Comparison of ENCODE assay signal across 8 cellular contexts in the genomic region with DNA sequence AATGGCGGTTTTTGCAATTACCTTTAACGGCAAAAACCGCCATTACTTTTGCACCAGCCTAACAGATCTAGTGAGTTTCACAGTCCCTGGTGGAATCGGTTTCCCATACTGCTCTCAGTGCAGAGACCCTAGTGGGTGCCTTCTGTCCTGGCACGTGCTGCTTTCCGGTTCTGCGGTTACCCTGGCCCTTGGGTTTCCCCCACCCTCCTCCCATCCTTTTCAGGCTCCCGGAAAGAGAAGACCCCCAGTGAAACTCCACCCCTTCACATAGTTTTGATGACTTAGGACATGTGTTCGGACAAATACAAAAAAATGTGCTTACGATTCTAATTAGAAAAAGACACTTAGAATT. TPM values are rescaled to one million over a fixed set of nuclear protein-coding genes. Genes with fewer than 3 reads are reported as not detected.
DNase-seq lines count a peak whose midpoint lies in the region; ATAC-seq and TF ChIP-seq lines count a peak whose summit lies in the region.

No MANE protein-coding gene starts in this region.

- peak overlapping the region; percentile 53 for H3K4me3 ChIP-seq in Jurkat, Clone E6-1 (ENCODE audit: low read length)
- peak overlapping the region; percentile 37 to 82 (median 50) for H3K4me3 ChIP-seq in fibroblast of lung (replicated peaks in 1 of 4; ENCODE audit: control extremely low read depth in 1 of 4, insufficient read depth in 1 of 4, low read depth in 3 of 4, low read length in 4 of 4)

- H3K36me3 ChIP-seq in fibroblast of lung (ENCODE audit: control insufficient read depth, insufficient read depth, low read length), result no peaks in the 10 kb centered on the region

- peak overlapping the region; percentile 54 for H3K4me2 ChIP-seq in fibroblast of lung (ENCODE audit: extremely low read depth, insufficient read depth, low read length)

- DNase-seq in COR-L47 (lab: John Stamatoyannopoulos, UW), result peak; percentile 50
- peak; percentile 62 for DNase-seq in Jurkat, Clone E6-1 (ENCODE audit: low read depth, low spot score)
- DNase-seq in activated T-cell treated with anti-CD3 and anti-CD28 coated beads for 48 hours (ENCODE audit: low read depth), result peak; percentile 16
- no peak for DNase-seq in fibroblast of lung (ENCODE audit: low read depth in 2 of 2)
- peak; percentile 17 for DNase-seq in putamen (ENCODE audit: low spot score)
- DNase-seq in KBM-7, result no peak
- no peak for DNase-seq in DMS153 treated with DMSO at 0.1 percent for 48 hours (lab: John Stamatoyannopoulos, UW; ENCODE audit: unreplicated experiment)

- no peak for TF ChIP-seq CTCF in fibroblast of lung (conservative IDR thresholded peaks at IDR 0.05 in 1 of 2, IDR thresholded peaks at IDR 0.05 in 1 of 2; ENCODE audit: low read depth in 1 of 2, low read length in 2 of 2)

- H3K4me1 ChIP-seq in fibroblast of lung (ENCODE audit: control insufficient read depth, extremely low read depth, insufficient read depth, low read length), result no peaks in the 10 kb centered on the region

- peak; percentile 13 for ATAC-seq in GM21526 (IDR thresholded peaks at IDR 0.05; ENCODE audit: low FRiP score, unreplicated experiment)

- H3K79me2 ChIP-seq in fibroblast of lung (ENCODE audit: control insufficient read depth, insufficient read depth, low read length), result no peaks in the 10 kb centered on the region

- H3K27me3 ChIP-seq in fibroblast of lung (ENCODE audit: control insufficient read depth, insufficient read depth, low read length), result no peaks in the 10 kb centered on the region

- H4K20me1 ChIP-seq in fibroblast of lung (ENCODE audit: control insufficient read depth, extremely low read depth, insufficient read depth, low read length), result no peaks in the 10 kb centered on the region

- H2AFZ ChIP-seq in fibroblast of lung (ENCODE audit: low read length), result peak overlapping the region; percentile 36

- H3K9me3 ChIP-seq in fibroblast of lung (ENCODE audit: control insufficient read depth, insufficient read depth, low read depth, low read length), result no peaks in the 10 kb centered on the region

- H3K27ac ChIP-seq in fibroblast of lung (ENCODE audit: insufficient read depth, low read length), result peak overlapping the region; percentile 74

- in situ Hi-C loops in KBM-7 (cut with MboI; ENCODE audit: low pct_unique_long_range_greater_than_20kb, low sequenced_read_pairs), result no loop called here

- H3K9ac ChIP-seq in fibroblast of lung (ENCODE audit: insufficient read depth, low read length), result peak overlapping the region; percentile 36

RNA-seq across cellular contexts. Expression of a gene that starts 36.9 kb away (rescaled TPM):
- polyA plus RNA-seq in Jurkat, Clone E6-1 (2012; ENCODE audit: insufficient read depth, insufficient read length), result 2.2 TPM
- total RNA-seq in fibroblast of lung, result 0.51 and 0.83 TPM in 2 replicates
- 0.41 and 0.71 TPM in 2 replicates for polyA plus RNA-seq in fibroblast of lung
- polyA plus RNA-seq in fibroblast of lung (2012), result 0.44 and 0.63 TPM in 2 replicates
- 0.43 and 1.9 TPM in 2 replicates for polyA minus RNA-seq in fibroblast of lung (ENCODE audit: low replicate concordance)

RNA-seq across cellular contexts. Expression of a gene that starts 41.5 kb away (rescaled TPM):
- not detected for polyA plus RNA-seq in Jurkat, Clone E6-1 (2012; ENCODE audit: insufficient read depth, insufficient read length)
- total RNA-seq in fibroblast of lung, result not detected in 2 replicates
- polyA plus RNA-seq in fibroblast of lung, result not detected in 2 replicates
- polyA plus RNA-seq in fibroblast of lung (2012), result not detected in 2 replicates
- polyA minus RNA-seq in fibroblast of lung (ENCODE audit: low replicate concordance), result not detected in 2 replicates

Comparison
In these comparisons a context has a peak if more than half of its experiments do, and no peak if none do; other contexts are left out.
1. DNase-seq: peak in COR-L47 (single experiment), Jurkat, Clone E6-1 (single experiment), activated T-cell treated with anti-CD3 and anti-CD28 coated beads for 48 hours (single experiment) and putamen (single experiment); none in fibroblast of lung (0 of 2), KBM-7 (single experiment) and DMS153 treated with DMSO at 0.1 percent for 48 hours (single experiment).